14 cellular contexts compared by ENCODE assay signal in the genomic region with DNA sequence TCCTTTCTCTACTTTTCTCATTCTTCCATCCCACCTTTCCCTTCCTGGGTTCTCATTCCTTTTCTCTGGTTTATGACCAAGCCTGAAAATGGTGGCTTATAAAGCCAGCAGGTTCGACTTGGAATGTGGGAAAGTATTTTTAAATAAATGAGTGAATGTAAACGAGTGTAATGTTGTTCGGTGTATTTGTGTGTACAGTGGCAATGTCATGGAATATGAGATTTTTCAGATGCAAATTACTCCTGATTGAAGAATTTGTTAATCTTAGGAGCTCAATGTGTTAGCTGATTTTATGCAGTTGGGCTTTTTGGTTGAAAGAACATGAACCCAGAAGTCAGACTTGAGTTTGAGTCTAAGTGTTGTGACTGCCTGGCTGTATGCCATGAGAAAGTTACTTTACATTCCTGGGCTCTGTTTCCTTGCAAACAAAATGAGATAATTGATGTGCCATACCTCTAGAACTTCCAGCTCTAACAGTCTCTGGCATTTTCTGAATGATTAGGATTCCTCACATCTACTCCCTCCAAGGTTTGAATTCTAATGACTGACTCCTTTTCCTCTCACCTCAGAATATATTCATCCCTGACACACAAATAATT. TPM values are rescaled to one million over a fixed set of nuclear protein-coding genes. Genes with fewer than 3 reads are reported as not detected.
DNase-seq lines count a peak whose midpoint lies in the region; ATAC-seq, FAIRE-seq and TF ChIP-seq lines count a peak whose summit lies in the region.
"Had no signal": no experiment of that assay in that cellular context is flagged by ENCODE, and none has a peak within 500 bp of the region (broad histone marks: within the 10 kb centered on the region; RNA-seq: fewer than 3 reads in every experiment).

No MANE protein-coding gene starts in this region.

- peak; percentile 67 for FAIRE-seq in keratinocyte (lab: Jason Lieb, UNC)
- FAIRE-seq: A204.1 had no signal

- no TSS peak for BruUV-seq in PC-3 (replicated peaks; lab: Mats Ljungman, UMichigan)

- H3K4me3 ChIP-seq in brain microvascular endothelial cell (ENCODE audit: low read depth, low read length) = no peak overlapping the region
- H3K4me3 ChIP-seq in keratinocyte (ENCODE audit: control insufficient read depth in 2 of 3, extremely low read depth in 1 of 3, insufficient read depth in 2 of 3, low read depth in 1 of 3, low read length in 3 of 3) = no peak overlapping the region
- H3K4me3 ChIP-seq in PC-3 (ENCODE audit: low read length) = no peak overlapping the region
- H3K4me3 ChIP-seq: ovary had no signal

- TF ChIP-seq CTCF in brain microvascular endothelial cell (IDR thresholded peaks at IDR 0.05; ENCODE audit: low read depth, low read length, missing control alignments) (no peak), keratinocyte (optimal IDR thresholded peaks at IDR 0.05 in 1 of 3, IDR thresholded peaks at IDR 0.05 in 1 of 3, conservative IDR thresholded peaks at IDR 0.05 in 1 of 3; ENCODE audit: extremely low read depth in 1 of 3, insufficient read depth in 2 of 3, low read length in 3 of 3) (no peak), PC-3 (conservative IDR thresholded peaks at IDR 0.05; ENCODE audit: low read depth, low read length) (no peak)

- no peak for ATAC-seq in PC-3

- H3K9me3 ChIP-seq in keratinocyte (ENCODE audit: control insufficient read depth, low read depth, low read length) (no peaks in the 10 kb centered on the region), PC-3 (ENCODE audit: low read length) (no peaks in the 10 kb centered on the region)
- H3K9me3 ChIP-seq: ovary had no signal

- peaks cover 4% of the 10 kb centered on the region for H3K36me3 ChIP-seq in brain microvascular endothelial cell (replicated peaks)
- H3K36me3 ChIP-seq in keratinocyte (ENCODE audit: control insufficient read depth in 2 of 2, extremely low read depth in 1 of 2, insufficient read depth in 2 of 2, low read length in 2 of 2) = no peaks in the 10 kb centered on the region
- no peaks in the 10 kb centered on the region for H3K36me3 ChIP-seq in PC-3 (ENCODE audit: low read depth, low read length)
- H3K36me3 ChIP-seq: ovary had no signal

- no peaks in the 10 kb centered on the region for H3K27me3 ChIP-seq in brain microvascular endothelial cell (replicated peaks)
- no peaks in the 10 kb centered on the region for H3K27me3 ChIP-seq in keratinocyte (ENCODE audit: control insufficient read depth, extremely low read depth, insufficient read depth, low read length)
- 0 out of 2 replicates have a peak, but pooled peaks cover 5% of the 10 kb centered on the region for H3K27me3 ChIP-seq in PC-3 (ENCODE audit: low read length)
- H3K27me3 ChIP-seq: ovary had no signal

- H3K4me2 ChIP-seq in keratinocyte (ENCODE audit: control insufficient read depth, extremely low read depth, insufficient read depth, low read depth, low read length) (no peak overlapping the region), PC-3 (ENCODE audit: low read length) (no peak overlapping the region)

- H3K27me3 Mint-ChIP-seq in activated naive CD8-positive, alpha-beta T cell treated with anti-CD3 and anti-CD28 coated beads for 36 hours = no peaks in the 10 kb centered on the region

- H3K9me3 Mint-ChIP-seq in activated naive CD8-positive, alpha-beta T cell treated with anti-CD3 and anti-CD28 coated beads for 36 hours = no peaks in the 10 kb centered on the region
- H3K9me3 Mint-ChIP-seq: memory B cell had no signal

- H3K79me2 ChIP-seq in keratinocyte (ENCODE audit: control insufficient read depth, insufficient read depth, low read length) (no peaks in the 10 kb centered on the region), PC-3 (ENCODE audit: low read length) (no peaks in the 10 kb centered on the region)

- H3K27ac Mint-ChIP-seq in activated naive CD8-positive, alpha-beta T cell treated with anti-CD3 and anti-CD28 coated beads for 36 hours = no peak overlapping the region
- H3K27ac Mint-ChIP-seq: memory B cell had no signal

- DNase-seq in A172 (ENCODE audit: low spot score) = peak; percentile 21
- DNase-seq in HS-27A (ENCODE audit: low read depth) = peak; percentile 78
- DNase-seq in brain microvascular endothelial cell = peak; percentile 64
- no peak for DNase-seq in keratinocyte (ENCODE audit: low read depth, low spot score)
- DNase-seq in activated CD8-positive, alpha-beta memory T cell treated with anti-CD3 and anti-CD28 coated beads, Interleukin-2, amount 50 U/mL, for 4 hours = no peak
- no peak for DNase-seq in activated naive CD8-positive, alpha-beta T cell treated with anti-CD3 and anti-CD28 coated beads for 36 hours
- no peak for DNase-seq in DMS79 treated with DMSO at 0.1 percent for 48 hours (lab: John Stamatoyannopoulos, UW)
- DNase-seq in PC-3 = no peak
- DNase-seq: activated CD4-positive, CD25-positive, alpha-beta regulatory T cell treated with anti-CD3 and anti-CD28 coated beads, Interleukin-2, amount 50 U/mL, for 72 hours; activated T-cell treated with anti-CD3 and anti-CD28 coated beads, Interleukin-2, amount 50 U/mL, for 1 hour; effector memory CD4-positive, alpha-beta T cell; ovary had no signal

- no peaks in the 10 kb centered on the region for H3K9me1 ChIP-seq in keratinocyte (ENCODE audit: control insufficient read depth, extremely low read depth, insufficient read depth, low read length)

- intact Hi-C loops in PC-3 (cut with micrococcal nuclease) = no loop called here

- H3K9me2 ChIP-seq in PC-3 (replicated peaks; ENCODE audit: low read length) = no peaks in the 10 kb centered on the region

- H3K4me1 ChIP-seq in keratinocyte (ENCODE audit: control insufficient read depth, extremely low read depth, insufficient read depth, low read length) (peaks cover 18% of the 10 kb centered on the region), PC-3 (ENCODE audit: insufficient read depth, low read length) (peaks cover 12% of the 10 kb centered on the region)

- POLR2A ChIA-PET in PC-3 (lab: Charles Lee; ENCODE audit: unreplicated experiment) = no interaction called here

- H3K9ac ChIP-seq in keratinocyte (ENCODE audit: control insufficient read depth, extremely low read depth, insufficient read depth, low read length) = no peak overlapping the region
- no peak overlapping the region for H3K9ac ChIP-seq in PC-3 (ENCODE audit: low read length)

- dilution Hi-C loops in keratinocyte (cut with MboI; ENCODE audit: extremely low pct_ligation_motif_present, low sequenced_read_pairs) = no loop called here

- H2AFZ ChIP-seq in keratinocyte (ENCODE audit: control insufficient read depth, low read length) = no peak overlapping the region
- H2AFZ ChIP-seq in PC-3 (ENCODE audit: low read length) = no peak overlapping the region

- CTCF ChIA-PET in PC-3 (lab: Charles Lee) = no interaction called here

- in situ Hi-C loops in brain microvascular endothelial cell (cut with HindIII; ENCODE audit: low pct_ligation_motif_present, low sequenced_read_pairs) = no loop called here

- no peaks in the 10 kb centered on the region for H3K4me1 Mint-ChIP-seq in activated naive CD8-positive, alpha-beta T cell treated with anti-CD3 and anti-CD28 coated beads for 36 hours
- H3K4me1 Mint-ChIP-seq: memory B cell had no signal

- no peaks in the 10 kb centered on the region for H3K36me3 Mint-ChIP-seq in activated naive CD8-positive, alpha-beta T cell treated with anti-CD3 and anti-CD28 coated beads for 36 hours
- H3K36me3 Mint-ChIP-seq: memory B cell had no signal

- no peaks in the 10 kb centered on the region for H3F3A ChIP-seq in PC-3 (ENCODE audit: low read length, unreplicated experiment)

- H4K20me1 ChIP-seq in keratinocyte (ENCODE audit: control insufficient read depth, extremely low read depth, insufficient read depth, low read length) (no peaks in the 10 kb centered on the region), PC-3 (ENCODE audit: low read length) (no peaks in the 10 kb centered on the region)

- H3K4me3 Mint-ChIP-seq in activated naive CD8-positive, alpha-beta T cell treated with anti-CD3 and anti-CD28 coated beads for 36 hours = no peak overlapping the region
- H3K4me3 Mint-ChIP-seq: memory B cell had no signal

- H3K27ac ChIP-seq in brain microvascular endothelial cell = peak overlapping the region; percentile 67
- no peak overlapping the region for H3K27ac ChIP-seq in keratinocyte (ENCODE audit: control insufficient read depth, insufficient read depth, low read length)
- H3K27ac ChIP-seq in PC-3 (ENCODE audit: low read length) = no peak overlapping the region
- H3K27ac ChIP-seq: ovary had no signal

RNA-seq across cellular contexts. Expression of a gene that starts 6.6 kb away (rescaled TPM):
- total RNA-seq in A172 (2014; rRNA removed; shearing (Covaris generic)) = 0.34 TPM in 1 of 2 replicates, not detected in the other
- 0.02 to 0.09 TPM (median 0.05 TPM) in 3 replicates for polyA plus RNA-seq in keratinocyte
- not detected for polyA plus RNA-seq in keratinocyte (2011; ENCODE audit: low read depth)
- 0.04 and 0.19 TPM in 2 replicates for polyA plus RNA-seq in keratinocyte (2011; cell fraction: cytosol; rRNA removed)
- 0.05 and 0.39 TPM in 2 replicates for polyA plus RNA-seq in keratinocyte (2011; cell fraction: nucleus; rRNA removed)
- polyA plus RNA-seq in keratinocyte (2012; ENCODE audit: low replicate concordance) = 0.05 and 0.11 TPM in 2 replicates
- 0.16 TPM in 1 of 3 replicates, not detected in the others for polyA minus RNA-seq in keratinocyte
- polyA minus RNA-seq in keratinocyte (2011; cell fraction: cytosol; rRNA and poly(A)+ RNA removed) = not detected
- 0.62 TPM in 1 of 2 replicates, not detected in the other for polyA minus RNA-seq in keratinocyte (2011; cell fraction: nucleus; rRNA and poly(A)+ RNA removed)
- total RNA-seq in activated naive CD8-positive, alpha-beta T cell treated with anti-CD3 and anti-CD28 coated beads for 36 hours = not detected
- total RNA-seq in PC-3 (2014; rRNA removed) = not detected in 2 replicates

Comparison
In these comparisons a context has a peak if more than half of its experiments do, and no peak if none do; other contexts are left out.
1. DNase-seq: peak in A172 (single experiment), HS-27A (single experiment) and brain microvascular endothelial cell (single experiment); none in keratinocyte (single experiment), activated CD8-positive, alpha-beta memory T cell treated with anti-CD3 and anti-CD28 coated beads, Interleukin-2, amount 50 U/mL, for 4 hours (single experiment), activated naive CD8-positive, alpha-beta T cell treated with anti-CD3 and anti-CD28 coated beads for 36 hours (single experiment), DMS79 treated with DMSO at 0.1 percent for 48 hours (single experiment) and PC-3 (single experiment).